8 cellular contexts compared by ENCODE assay signal in the genomic region with DNA sequence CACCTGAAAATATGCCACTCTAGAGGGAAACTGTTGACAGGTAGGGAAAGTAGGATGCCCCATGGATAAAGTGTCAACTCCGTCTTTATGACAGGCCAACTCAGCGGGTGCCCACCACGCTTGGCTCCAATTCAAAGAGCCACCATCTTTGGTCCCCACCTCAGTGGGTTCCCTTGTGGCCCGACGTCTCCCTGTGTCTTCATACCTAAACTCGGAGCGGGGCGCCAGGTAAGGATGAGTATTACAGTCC. TPM values are rescaled to one million over a fixed set of nuclear protein-coding genes. Genes with fewer than 3 reads are reported as not detected.
DNase-seq lines count a peak whose midpoint lies in the region; ATAC-seq and TF ChIP-seq lines count a peak whose summit lies in the region.

No MANE protein-coding gene starts in this region.

- H2BK120ac ChIP-seq in H9 (ENCODE audit: low read depth, low read length, poor library complexity, severe bottlenecking): no peak overlapping the region

- peak overlapping the region; percentile 8 for H3K9ac ChIP-seq in H9 (ENCODE audit: extremely low read depth, insufficient read length, low read length)

- no peak overlapping the region for H2BK5ac ChIP-seq in H9 (ENCODE audit: insufficient read length, low read length)

- no CpG with 5 or more reads among the region's 8 CpGs for WGBS in H9 (ENCODE audit: extremely low coverage, insufficient read length, low lambda C conversion rate)
- 2% methylated on average over 8 of the region's 8 CpGs for WGBS in right cardiac atrium

- no peaks in the 10 kb centered on the region for H3K4me1 ChIP-seq in H9 (ENCODE audit: insufficient read depth, low read length)
- H3K4me1 ChIP-seq in right cardiac atrium (ENCODE audit: control insufficient read depth, insufficient read depth, low read length): peaks cover 1% of the 10 kb centered on the region

- peak overlapping the region; percentile 97 to 99 (median 98) for H3K27ac Mint-ChIP-seq in H9
- peak overlapping the region; percentile 99 for H3K27ac Mint-ChIP-seq in activated CD4-positive, alpha-beta memory T cell treated with anti-CD3 and anti-CD28 coated beads for 36 hours

- CTCF ChIA-PET in activated CD4-positive, alpha-beta memory T cell treated with anti-CD3 and anti-CD28 coated beads for 36 hours (lab: Charles Lee): interaction anchor here (0.5 to 24.6 kb wide), 6 partner anchors 9 to 371 kb away, joined by 3 to 628 read pairs (median 4); partner anchors contain the start of gene DHX16

- peaks cover 3% of the 10 kb centered on the region; the same call in 1 of the 2 replicates for H3K27me3 Mint-ChIP-seq in H9 (ENCODE audit: low read depth)
- no peaks in the 10 kb centered on the region for H3K27me3 Mint-ChIP-seq in activated CD4-positive, alpha-beta memory T cell treated with anti-CD3 and anti-CD28 coated beads for 36 hours

- H3K56ac ChIP-seq in H9 (ENCODE audit: insufficient read length, low read depth, low read length): no peak overlapping the region

- intact Hi-C loops in activated CD4-positive, alpha-beta memory T cell treated with anti-CD3 and anti-CD28 coated beads for 36 hours (cut with micrococcal nuclease): loop anchor here (1.0 to 2.0 kb wide), 5 partner anchors 25 to 160 kb away; partner anchors contain the start of genes ABCF1, FLOT1, GNL1 and MRPS18B
- intact Hi-C loops in right cardiac atrium (cut with DNase I): loop anchor here in 1 of 4 donors (2.0 kb wide), 1 partner anchor 22 kb away; no protein-coding TSS in a partner anchor

- H3K4me1 Mint-ChIP-seq in H9: peaks cover 19 to 26% of the 10 kb centered on the region in 2 experiments
- H3K4me1 Mint-ChIP-seq in activated CD4-positive, alpha-beta memory T cell treated with anti-CD3 and anti-CD28 coated beads for 36 hours (ENCODE audit: low read depth): peaks cover 45% of the 10 kb centered on the region

- POLR2A ChIA-PET in activated CD4-positive, alpha-beta memory T cell treated with anti-CD3 and anti-CD28 coated beads for 36 hours (lab: Charles Lee): interaction anchor here (0.7 to 9.7 kb wide), 11 partner anchors 11 to 159 kb away, joined by 3 to 209 read pairs (median 5); partner anchors contain the start of genes DHX16, IER3, MRPS18B and NRM

- DNase-seq in H9: no peak
- DNase-seq in activated CD4-positive, alpha-beta memory T cell treated with anti-CD3 and anti-CD28 coated beads for 36 hours: no peak
- DNase-seq in right cardiac atrium: no peak
- DNase-seq in NCI-H524 (lab: John Stamatoyannopoulos, UW): no peak
- no peak for DNase-seq in EL
- no peak for DNase-seq in stimulated activated CD4-positive, alpha-beta T cell treated with anti-CD3 and anti-CD28 coated beads, Interleukin-15, amount 100 ng/mL, for 24 hours

- H4K20me1 ChIP-seq in H9 (ENCODE audit: control insufficient read depth, insufficient read depth, insufficient read length): no peaks in the 10 kb centered on the region

- peak overlapping the region; percentile 78 for H3K4me2 ChIP-seq in H9 (ENCODE audit: insufficient read depth, insufficient read length, low read length)

- no peak overlapping the region for H2BK15ac ChIP-seq in H9 (ENCODE audit: low read depth, low read length)

- H2AFZ ChIP-seq in H9 (ENCODE audit: low read length): no peak overlapping the region

- H4K5ac ChIP-seq in H9 (ENCODE audit: insufficient read length, low read depth, low read length): no peak overlapping the region

- H3K14ac ChIP-seq in H9 (ENCODE audit: insufficient read depth, low read length): peak overlapping the region; percentile 44; the same call in 1 of the 2 replicates

- H3K27me3 ChIP-seq in H9 (ENCODE audit: insufficient read depth, low read length) (no peaks in the 10 kb centered on the region), right cardiac atrium (ENCODE audit: control insufficient read depth, insufficient read depth) (no peaks in the 10 kb centered on the region)

- H3K79me2 ChIP-seq in H9 (ENCODE audit: insufficient read depth, low read length): peaks cover 10% of the 10 kb centered on the region; the same call in 1 of the 2 replicates

- no peak for ATAC-seq in right cardiac atrium
- ATAC-seq in HG02970 (IDR thresholded peaks at IDR 0.05; ENCODE audit: low FRiP score, unreplicated experiment): no peak

- H3T11ph ChIP-seq in H9 (ENCODE audit: low read length): no peak overlapping the region

- H3K36me3 Mint-ChIP-seq in H9 (ENCODE audit: insufficient read depth in 1 of 3, low read depth in 3 of 3): peaks cover 39 to 58% (median 53%) of the 10 kb centered on the region in 3 experiments
- peaks cover 62% of the 10 kb centered on the region for H3K36me3 Mint-ChIP-seq in activated CD4-positive, alpha-beta memory T cell treated with anti-CD3 and anti-CD28 coated beads for 36 hours

- no peak overlapping the region for H2BK20ac ChIP-seq in H9 (ENCODE audit: low read depth, low read length, poor library complexity, severe bottlenecking)

- peak overlapping the region; percentile 93 to 98 for H3K4me3 Mint-ChIP-seq in H9
- peak overlapping the region; percentile 92 for H3K4me3 Mint-ChIP-seq in activated CD4-positive, alpha-beta memory T cell treated with anti-CD3 and anti-CD28 coated beads for 36 hours

- H3K79me1 ChIP-seq in H9 (ENCODE audit: insufficient read depth, low read depth, low read length, poor library complexity, severe bottlenecking): no peaks in the 10 kb centered on the region

- no peak overlapping the region for H3K27ac ChIP-seq in H9 (ENCODE audit: insufficient read length, low read depth, low read length)
- H3K27ac ChIP-seq in right cardiac atrium (ENCODE audit: low read length): peak overlapping the region; percentile 98
- peak overlapping the region in 20 of 21 experiments; percentile 70 to 93 (median 86) for H3K27ac ChIP-seq in skin epidermis

- H4K91ac ChIP-seq in H9 (ENCODE audit: insufficient read length, low read depth, low read length): no peak overlapping the region

- peaks cover 15% of the 10 kb centered on the region for H3K23me2 ChIP-seq in H9 (ENCODE audit: insufficient read length, low read depth, low read length, poor library complexity, severe bottlenecking)

- H3K9me3 Mint-ChIP-seq in H9: peaks cover 6 to 7% of the 10 kb centered on the region in 2 experiments; a peak in 4 of 5 replicates
- no peaks in the 10 kb centered on the region for H3K9me3 Mint-ChIP-seq in activated CD4-positive, alpha-beta memory T cell treated with anti-CD3 and anti-CD28 coated beads for 36 hours

- no peak overlapping the region for H3K4ac ChIP-seq in H9 (ENCODE audit: low read depth, low read length)

- no peak overlapping the region for H3K23ac ChIP-seq in H9 (ENCODE audit: insufficient read length, low read depth, low read length)

- H3K4me3 ChIP-seq in right cardiac atrium (ENCODE audit: low read length) (peak overlapping the region; percentile 91), skin epidermis (peak overlapping the region; percentile 54 to 63 (median 59))

- no peak overlapping the region for H2BK12ac ChIP-seq in H9 (ENCODE audit: insufficient read length, low read depth, low read length)

- peak overlapping the region; percentile 61 for H3K18ac ChIP-seq in H9 (ENCODE audit: insufficient read length, low read depth, low read length)

- no peak for TF ChIP-seq CTCF in H9 (conservative IDR thresholded peaks at IDR 0.05)

- H3K9me3 ChIP-seq in H9 (ENCODE audit: control insufficient read depth, low read depth, low read length) (no peaks in the 10 kb centered on the region), right cardiac atrium (ENCODE audit: control insufficient read depth, low read length) (no peaks in the 10 kb centered on the region)

- no peak overlapping the region for H2AK5ac ChIP-seq in H9 (ENCODE audit: insufficient read length, low read length)

- no peak overlapping the region for H4K8ac ChIP-seq in H9 (replicated peaks; ENCODE audit: insufficient read length, low read depth, low read length)

RNA-seq across cellular contexts. Expression of gene MDC1, which starts 0.3 kb away (rescaled TPM):
- total RNA-seq in H9 (2021) (72.2 and 77.6 TPM in 2 replicates), right cardiac atrium (10 to 100 TPM; 20.7 to 26.6 (median 24.2) TPM)
- total RNA-seq in activated CD4-positive, alpha-beta memory T cell treated with anti-CD3 and anti-CD28 coated beads for 36 hours: 10 to 100 TPM; 79.5 to 88.7 TPM
- 11.1 TPM for polyA plus RNA-seq in right cardiac atrium

RNA-seq across cellular contexts. Expression of gene TUBB, which starts 3.3 kb away (rescaled TPM):
- 1,719 and 1,734 TPM in 2 replicates for total RNA-seq in H9 (2021)
- 1,000 to 10,000 TPM; 1,695 to 1,719 TPM for total RNA-seq in activated CD4-positive, alpha-beta memory T cell treated with anti-CD3 and anti-CD28 coated beads for 36 hours
- 100 to 1,000 TPM; 130 to 250 (median 200) TPM for total RNA-seq in right cardiac atrium
- polyA plus RNA-seq in right cardiac atrium: 170 TPM

RNA-seq across cellular contexts. Expression of gene FLOT1, which starts 25.7 kb away (rescaled TPM):
- total RNA-seq in H9 (2021) (107 and 111 TPM in 2 replicates), right cardiac atrium (100 to 1,000 TPM; 180 to 208 (median 199) TPM)
- 100 to 1,000 TPM; 226 to 231 TPM for total RNA-seq in activated CD4-positive, alpha-beta memory T cell treated with anti-CD3 and anti-CD28 coated beads for 36 hours
- polyA plus RNA-seq in right cardiac atrium: 264 TPM

RNA-seq across cellular contexts. Expression of gene NRM, which starts 26.0 kb away (rescaled TPM):
- 34.9 and 36.5 TPM in 2 replicates for total RNA-seq in H9 (2021)
- 10 to 100 TPM; 31.6 to 32.7 TPM for total RNA-seq in activated CD4-positive, alpha-beta memory T cell treated with anti-CD3 and anti-CD28 coated beads for 36 hours
- total RNA-seq in right cardiac atrium: 1 to 10 TPM; 2.5 to 5.8 (median 5.0) TPM
- polyA plus RNA-seq in right cardiac atrium: 5.3 TPM

RNA-seq across cellular contexts. Expression of gene IER3, which starts 27.5 kb away (rescaled TPM):
- total RNA-seq in H9 (2021): 42.9 and 43.5 TPM in 2 replicates
- total RNA-seq in activated CD4-positive, alpha-beta memory T cell treated with anti-CD3 and anti-CD28 coated beads for 36 hours: 100 to 1,000 TPM; 167 to 171 TPM
- total RNA-seq in right cardiac atrium: 10 to 100 TPM; 22.4 to 60.2 (median 34.1) TPM
- polyA plus RNA-seq in right cardiac atrium: 63.6 TPM
